ENCODE assay signal across 16 cellular contexts in the genomic region with DNA sequence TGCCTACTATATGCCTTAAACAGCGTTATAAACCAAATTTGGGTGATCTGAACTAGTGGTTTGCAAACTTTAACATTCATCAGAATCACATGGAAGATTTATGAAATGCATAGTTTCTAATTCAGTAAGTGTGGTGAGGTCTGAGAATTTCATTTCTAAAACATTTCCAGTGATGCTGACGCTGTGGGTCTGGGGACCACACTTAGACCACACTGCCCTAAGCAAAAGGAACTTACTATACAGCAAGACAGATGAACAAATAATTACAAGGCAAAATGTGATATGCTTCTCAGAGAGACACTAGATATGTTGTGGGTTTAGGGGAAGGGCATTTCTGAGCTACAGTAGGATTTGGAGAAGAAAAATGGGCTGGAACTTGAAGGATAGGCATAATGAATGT.
"Had no signal": no experiment of that assay in that cellular context is flagged by ENCODE, and none has a peak within 500 bp of the region (broad histone marks: within the 10 kb centered on the region; RNA-seq: fewer than 3 reads in every experiment).

No MANE protein-coding gene starts in this region.

- H3K4me1 Mint-ChIP-seq: immature natural killer cell, memory B cell had no signal

- H3K4me3 Mint-ChIP-seq: activated naive CD8-positive, alpha-beta T cell; immature natural killer cell; memory B cell; naive thymus-derived CD4-positive, alpha-beta T cell had no signal

- H3K27me3 Mint-ChIP-seq: activated naive CD8-positive, alpha-beta T cell; memory B cell; naive thymus-derived CD4-positive, alpha-beta T cell had no signal

- ATAC-seq: body of pancreas; naive thymus-derived CD4-positive, alpha-beta T cell; psoas muscle; right cardiac atrium had no signal

- DNase-seq: activated CD4-positive, CD25-positive, alpha-beta regulatory T cell; activated gamma-delta T cell; amygdala; body of pancreas; immature natural killer cell; kidney glomerular epithelial cell; naive thymus-derived CD4-positive, alpha-beta T cell; ovary; psoas muscle; right cardiac atrium; stimulated activated CD4-positive, alpha-beta T cell treated with anti-CD3 and anti-CD28 coated beads, Interleukin-4, amount 100 ng/mL, for 1 hour; T-helper 1 cell; T1000; thyroid gland had no signal

- H3K9me3 Mint-ChIP-seq: immature natural killer cell; memory B cell; naive thymus-derived CD4-positive, alpha-beta T cell had no signal

- H3K27ac Mint-ChIP-seq: activated naive CD8-positive, alpha-beta T cell; immature natural killer cell; memory B cell had no signal
